In the genomic region with DNA sequence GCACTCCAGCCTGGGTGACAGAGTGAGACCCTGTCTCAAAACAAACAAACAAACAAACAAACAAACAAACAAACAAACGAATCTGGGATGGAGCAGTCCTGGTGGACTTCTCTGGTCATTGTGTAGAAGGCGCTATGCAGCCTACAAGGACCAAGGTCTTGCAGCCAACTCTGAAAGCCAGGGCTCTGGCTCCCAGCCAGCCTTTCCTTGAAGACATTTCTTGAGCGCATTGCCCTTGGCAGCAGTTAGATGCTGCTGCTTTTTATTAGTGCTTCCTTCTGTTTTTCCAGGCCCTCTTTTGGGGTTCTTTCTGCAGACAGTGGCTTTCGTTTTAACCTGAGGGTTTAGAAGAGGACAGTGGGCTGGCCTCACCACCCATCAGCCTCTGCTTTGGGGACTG, we compare ENCODE assay signal across 21 cellular contexts. TPM values are rescaled to one million over a fixed set of nuclear protein-coding genes. Genes with fewer than 3 reads are reported as not detected.
"Had no signal": no experiment of that assay in that cellular context is flagged by ENCODE, and none has a peak within 500 bp of the region (broad histone marks: within the 10 kb centered on the region; RNA-seq: fewer than 3 reads in every experiment).

No MANE protein-coding gene starts in this region.

- H3K27me3 ChIP-seq: body of pancreas, uterus had no signal

- H3K4me3 ChIP-seq: body of pancreas, coronary artery, heart left ventricle, mucosa of descending colon, tibial artery, uterus had no signal

- H3K9me3 Mint-ChIP-seq: activated B cell treated with CpG ODN at 0.5 μM for 24 hours; activated CD8-positive, alpha-beta T cell treated with anti-CD3 and anti-CD28 coated beads for 36 hours; activated T-cell treated with anti-CD3 and anti-CD28 coated beads, Interleukin-2, amount 50 U/mL, for 4 hours; central memory CD8-positive, alpha-beta T cell; naive thymus-derived CD8-positive, alpha-beta T cell; stimulated activated effector memory CD8-positive, alpha-beta T cell treated with anti-CD3 and anti-CD28 coated beads, Interleukin-12 subunit alpha, Interleukin-12 subunit beta, amount 100 ng/mL, for 72 hours had no signal

- FAIRE-seq: frontal cortex, TTC549 had no signal

- H3K4me1 Mint-ChIP-seq: activated B cell treated with CpG ODN at 0.5 μM for 24 hours; central memory CD8-positive, alpha-beta T cell; naive thymus-derived CD8-positive, alpha-beta T cell; stimulated activated effector memory CD8-positive, alpha-beta T cell treated with anti-CD3 and anti-CD28 coated beads, Interleukin-12 subunit alpha, Interleukin-12 subunit beta, amount 100 ng/mL, for 72 hours had no signal

- H3K36me3 ChIP-seq: heart left ventricle, tibial artery, uterus had no signal

- DNase-seq: activated B cell treated with CpG ODN at 0.5 μM for 24 hours; activated CD4-positive, alpha-beta T cell treated with anti-CD3 and anti-CD28 coated beads for 48 hours; activated CD8-positive, alpha-beta T cell treated with anti-CD3 and anti-CD28 coated beads for 36 hours; activated effector memory CD4-positive, alpha-beta T cell treated with Interleukin-2 at 50 U/mL for 16 hours; activated naive CD4-positive, alpha-beta T cell treated with anti-CD3 and anti-CD28 coated beads, Interleukin-2, amount 50 U/mL, for 16 hours; activated T-cell treated with anti-CD3 and anti-CD28 coated beads, Interleukin-2, amount 50 U/mL, for 4 hours; heart left ventricle; mucosa of descending colon; naive thymus-derived CD8-positive, alpha-beta T cell; uterus had no signal

- H3K9me3 ChIP-seq: body of pancreas, heart left ventricle, mucosa of descending colon, tibial artery, uterus had no signal

- ATAC-seq: activated CD8-positive, alpha-beta T cell treated with anti-CD3 and anti-CD28 coated beads for 36 hours; activated T-cell treated with anti-CD3 and anti-CD28 coated beads, Interleukin-2, amount 50 U/mL, for 4 hours; body of pancreas; esophagus mucosa; heart left ventricle; mucosa of descending colon; naive thymus-derived CD8-positive, alpha-beta T cell; stimulated activated effector memory CD8-positive, alpha-beta T cell treated with anti-CD3 and anti-CD28 coated beads, Interleukin-12 subunit alpha, Interleukin-12 subunit beta, amount 100 ng/mL, for 72 hours had no signal

- H3K4me1 ChIP-seq: body of pancreas, heart left ventricle, uterus had no signal

- H3K4me3 Mint-ChIP-seq: activated B cell treated with CpG ODN at 0.5 μM for 24 hours; activated CD8-positive, alpha-beta T cell treated with anti-CD3 and anti-CD28 coated beads for 36 hours; activated T-cell treated with anti-CD3 and anti-CD28 coated beads, Interleukin-2, amount 50 U/mL, for 4 hours; central memory CD8-positive, alpha-beta T cell; naive thymus-derived CD8-positive, alpha-beta T cell; stimulated activated effector memory CD8-positive, alpha-beta T cell treated with anti-CD3 and anti-CD28 coated beads, Interleukin-12 subunit alpha, Interleukin-12 subunit beta, amount 100 ng/mL, for 72 hours had no signal

- H3K36me3 Mint-ChIP-seq: naive thymus-derived CD8-positive, alpha-beta T cell; stimulated activated effector memory CD8-positive, alpha-beta T cell treated with anti-CD3 and anti-CD28 coated beads, Interleukin-12 subunit alpha, Interleukin-12 subunit beta, amount 100 ng/mL, for 72 hours had no signal

- H3K27ac Mint-ChIP-seq: activated B cell treated with CpG ODN at 0.5 μM for 24 hours; activated CD8-positive, alpha-beta T cell treated with anti-CD3 and anti-CD28 coated beads for 36 hours; naive thymus-derived CD8-positive, alpha-beta T cell; stimulated activated effector memory CD8-positive, alpha-beta T cell treated with anti-CD3 and anti-CD28 coated beads, Interleukin-12 subunit alpha, Interleukin-12 subunit beta, amount 100 ng/mL, for 72 hours had no signal

- H3K27ac ChIP-seq: body of pancreas, coronary artery, heart left ventricle, tibial artery, uterus had no signal

RNA-seq across cellular contexts. Expression of gene CCDC177, which starts 20.2 kb away (rescaled TPM):
- total RNA-seq: activated B cell treated with CpG ODN at 0.5 μM for 24 hours; activated CD8-positive, alpha-beta T cell treated with anti-CD3 and anti-CD28 coated beads for 36 hours; body of pancreas; esophagus mucosa; heart left ventricle; lung microvascular endothelial cell; mucosa of descending colon; naive thymus-derived CD8-positive, alpha-beta T cell; renal cortical epithelial cell; T-helper 2 cell treated with Interferon-gamma antibody and Interleukin-4, amounts not matched to agents 100 ng/mL and 5 ng/mL, for 36 hours; uterus had no signal
- polyA plus RNA-seq: naive thymus-derived CD8-positive, alpha-beta T cell had no signal
